In the genomic region with DNA sequence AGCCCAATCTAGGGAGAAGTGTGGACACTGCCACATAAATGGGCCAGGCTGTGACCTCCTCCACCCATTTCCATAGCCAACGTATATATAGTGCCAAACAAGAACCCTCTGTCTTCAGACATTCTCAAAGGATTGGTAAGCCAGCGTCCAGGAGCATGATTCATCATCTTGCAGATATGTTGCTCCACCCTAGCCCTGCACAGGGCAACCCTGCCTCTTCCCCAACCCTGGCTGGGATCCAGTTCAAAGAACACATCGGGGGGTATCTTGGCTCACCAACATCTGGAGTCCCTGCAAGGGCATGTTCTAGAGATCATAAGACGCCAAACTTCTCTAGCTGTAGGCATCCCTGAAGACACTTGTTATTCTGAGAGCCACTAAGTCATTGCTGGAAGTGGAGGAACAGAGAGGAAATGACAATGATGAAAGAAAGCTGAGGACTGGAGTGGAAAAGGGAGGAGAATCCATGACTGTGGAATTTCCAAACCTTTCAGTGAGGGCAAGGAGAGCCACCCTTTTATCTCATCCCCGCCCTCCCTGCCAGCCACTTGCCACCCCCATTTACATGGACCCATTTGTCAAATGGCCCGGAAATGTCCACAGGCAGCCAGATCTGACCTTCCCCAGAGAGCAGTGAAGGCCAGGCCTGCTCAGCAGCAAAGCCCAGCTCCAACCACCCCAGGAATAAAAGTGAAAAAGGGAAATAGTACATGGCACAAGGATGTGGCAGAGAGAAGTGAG, we compare ENCODE assay signal across 14 cellular contexts.
A peak's percentile ranks its signal among the peaks of the same experiment; 100 is the strongest.
DNase-seq lines count a peak whose midpoint lies in the region; ATAC-seq, FAIRE-seq and TF ChIP-seq lines count a peak whose summit lies in the region.
"Had no signal": no experiment of that assay in that cellular context is flagged by ENCODE, and none has a peak within 500 bp of the region (broad histone marks: within the 10 kb centered on the region; RNA-seq: fewer than 3 reads in every experiment).

No MANE protein-coding gene starts in this region.

- H2AFZ ChIP-seq in mammary epithelial cell (ENCODE audit: low read depth, low read length), result peak overlapping the region; percentile 80

- 17% methylated on average over 5 of the region's 6 CpGs for WGBS in mammary epithelial cell (ENCODE audit: low coverage, missing lambda C conversion rate)
- 63 to 80% (median 73%) methylated on average over 6 of the region's 6 CpGs for WGBS in small intestine, 3 donors

- DNase-seq in ACHN (peak; percentile 1), HT-29 (ENCODE audit: low spot score) (peak; percentile 95), mammary epithelial cell (peak; percentile 88), islet precursor cell (peak; percentile 61), small intestine (no peak), NCI-H2107 treated with DMSO at 0.1 percent for 48 hours (lab: John Stamatoyannopoulos, UW; ENCODE audit: unreplicated experiment) (no peak), GM12892 (ENCODE audit: insufficient read length) (no peak), gastrocnemius medialis (no peak)
- DNase-seq: activated CD4-positive, alpha-beta T cell treated with anti-CD3 and anti-CD28 coated beads for 1 hour; BE2C; naive B cell; NCI-H1436 had no signal

- H3K4me2 ChIP-seq in mammary epithelial cell (ENCODE audit: insufficient read depth, low read depth, low read length), result peak overlapping the region; percentile 59

- H3K4me3 ChIP-seq in mammary epithelial cell (replicated peaks in 1 of 3; ENCODE audit: insufficient read depth in 1 of 3, low read depth in 2 of 3, low read length in 3 of 3) (no peak overlapping the region), small intestine (ENCODE audit: low read depth in 1 of 2, low read length in 2 of 2) (no peak overlapping the region), gastrocnemius medialis (no peak overlapping the region)

- ATAC-seq in gastrocnemius medialis, result no peak

- dilution Hi-C loops in mammary epithelial cell (cut with HindIII; ENCODE audit: low sequenced_read_pairs), result no loop called here

- H3K27ac ChIP-seq in mammary epithelial cell (ENCODE audit: insufficient read depth, low read depth, low read length) (peak overlapping the region; percentile 84), small intestine (ENCODE audit: low read depth in 1 of 2, low read length in 1 of 2) (no peak overlapping the region), gastrocnemius medialis (no peak overlapping the region)

- H3K9me3 ChIP-seq in mammary epithelial cell (replicated peaks; ENCODE audit: insufficient read depth, low read length) (no peaks in the 10 kb centered on the region), small intestine (ENCODE audit: control insufficient read depth, low read depth) (no peaks in the 10 kb centered on the region), gastrocnemius medialis (no peaks in the 10 kb centered on the region)
- H3K9me3 ChIP-seq: BE2C had no signal

- in situ Hi-C loops in ACHN (cut with HindIII; ENCODE audit: low pct_ligation_motif_present, low pct_unique_long_range_greater_than_20kb, low sequenced_read_pairs) (no loop called here), mammary epithelial cell (cut with MboI; ENCODE audit: low sequenced_read_pairs in 2 of 2) (loop anchor here in 1 of 2 donors (25.0 kb wide), 1 partner anchor 110 kb away; no protein-coding TSS in a partner anchor), gastrocnemius medialis (cut with MboI; ENCODE audit: low sequenced_read_pairs in 4 of 4) (no loop called here)

- FAIRE-seq in small intestine (lab: Jason Lieb, UNC) (no peak), GM12892 (lab: Jason Lieb, UNC) (no peak)
- FAIRE-seq: endometrium, G401.6 had no signal

- BruUV-seq in mammary epithelial cell (replicated peaks; lab: Mats Ljungman, UMichigan), result no TSS peak

- intact Hi-C loops in mammary epithelial cell (cut with micrococcal nuclease) (no loop called here), gastrocnemius medialis (cut with DNase I; ENCODE audit: low total_unique reads) (no loop called here)

- H4K20me1 ChIP-seq in mammary epithelial cell (ENCODE audit: insufficient read depth, low read length), result no peaks in the 10 kb centered on the region

- TF ChIP-seq CTCF in mammary epithelial cell (conservative IDR thresholded peaks at IDR 0.05 in 1 of 2, IDR thresholded peaks at IDR 0.05 in 1 of 2; ENCODE audit: extremely low read depth in 1 of 2, insufficient read depth in 1 of 2, low read depth in 1 of 2, low read length in 2 of 2) (no peak), gastrocnemius medialis (IDR thresholded peaks at IDR 0.05 in 4 of 5, conservative IDR thresholded peaks at IDR 0.05 in 1 of 5) (no peak)

- CTCF ChIA-PET in mammary epithelial cell (lab: Charles Lee; ENCODE audit: low non-redundant PET), result no interaction called here

- H3K36me3 ChIP-seq in mammary epithelial cell (ENCODE audit: insufficient read depth, low read length), result no peaks in the 10 kb centered on the region
- H3K36me3 ChIP-seq in small intestine (ENCODE audit: control insufficient read depth in 2 of 2, insufficient read depth in 2 of 2, low read length in 2 of 2), result no peaks in the 10 kb centered on the region
- H3K36me3 ChIP-seq in gastrocnemius medialis, result no peaks in the 10 kb centered on the region
- H3K36me3 ChIP-seq: BE2C had no signal

- H3K27me3 ChIP-seq in mammary epithelial cell (ENCODE audit: insufficient read depth, low read length), result no peaks in the 10 kb centered on the region
- H3K27me3 ChIP-seq in small intestine (ENCODE audit: control insufficient read depth in 2 of 2, insufficient read depth in 2 of 2, low read length in 2 of 2), result no peaks in the 10 kb centered on the region
- H3K27me3 ChIP-seq in gastrocnemius medialis, result no peaks in the 10 kb centered on the region

- TF ChIP-seq POLR2A in GM12892 (IDR thresholded peaks at IDR 0.05; ENCODE audit: low read depth, low read length), result no peak
- no peak for TF ChIP-seq POLR2A in gastrocnemius medialis (IDR thresholded peaks at IDR 0.05)

- H3K9ac ChIP-seq in mammary epithelial cell (ENCODE audit: insufficient read depth, low read length), result no peak overlapping the region

- H3K4me1 ChIP-seq in mammary epithelial cell (ENCODE audit: insufficient read depth, low read length), result peaks cover 18% of the 10 kb centered on the region
- no peaks in the 10 kb centered on the region for H3K4me1 ChIP-seq in small intestine (ENCODE audit: control insufficient read depth in 2 of 2, insufficient read depth in 1 of 2, low read depth in 1 of 2, low read length in 1 of 2)
- H3K4me1 ChIP-seq in gastrocnemius medialis, result no peaks in the 10 kb centered on the region
- H3K4me1 ChIP-seq: BE2C had no signal

- no peaks in the 10 kb centered on the region for H3K79me2 ChIP-seq in mammary epithelial cell (ENCODE audit: insufficient read depth, low read length)

Comparison
In these comparisons a context has a peak if more than half of its experiments do, and no peak if none do; other contexts are left out.
1. DNase-seq: peak in ACHN (single experiment), HT-29 (single experiment), mammary epithelial cell (single experiment) and islet precursor cell (single experiment); none in small intestine (single experiment), NCI-H2107 treated with DMSO at 0.1 percent for 48 hours (single experiment), GM12892 (single experiment) and gastrocnemius medialis (0 of 2).